Comparison of ENCODE assay signal across 24 cellular contexts in the genomic region with DNA sequence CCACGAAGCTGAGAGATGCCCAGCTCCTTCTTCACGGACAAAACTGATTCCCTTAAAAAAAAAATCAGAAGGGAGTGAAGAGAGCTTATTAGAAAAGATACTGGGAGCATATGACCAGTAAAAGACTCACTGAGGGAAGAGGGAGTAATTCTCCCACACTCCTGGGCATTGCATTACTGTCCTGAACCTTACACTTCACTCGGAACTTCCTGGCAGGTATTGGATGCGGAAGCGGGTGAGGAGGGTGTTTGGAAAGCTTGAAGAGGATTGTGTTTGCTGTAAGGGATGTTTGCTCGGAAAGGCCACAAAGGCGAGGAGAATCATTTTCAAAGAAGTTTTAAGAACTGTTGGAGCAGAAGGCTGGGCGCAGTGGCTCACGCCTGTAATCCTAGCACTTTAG. TPM values are rescaled to one million over a fixed set of nuclear protein-coding genes. Genes with fewer than 3 reads are reported as not detected.
DNase-seq lines count a peak whose midpoint lies in the region; ATAC-seq, FAIRE-seq and TF ChIP-seq lines count a peak whose summit lies in the region.
"Had no signal": no experiment of that assay in that cellular context is flagged by ENCODE, and none has a peak within 500 bp of the region (broad histone marks: within the 10 kb centered on the region; RNA-seq: fewer than 3 reads in every experiment).

No MANE protein-coding gene starts in this region.

- H3K36me3 Mint-ChIP-seq in natural killer cell, result no peaks in the 10 kb centered on the region
- H3K36me3 Mint-ChIP-seq: stimulated activated memory B cell treated with anti-CD40 and anti-IgM and Interleukin-4, amounts not matched to agents 10 μg/mL and 1 μg/mL and 100 μg/mL, for 72 hours had no signal

- TF ChIP-seq POLR2A in A549 (IDR thresholded peaks at IDR 0.05; ENCODE audit: low read length), result no peak

- H3K27me3 Mint-ChIP-seq in natural killer cell (ENCODE audit: low read depth in 2 of 2), result no peaks in the 10 kb centered on the region
- H3K27me3 Mint-ChIP-seq: activated CD4-positive, alpha-beta T cell treated with anti-CD3 and anti-CD28 coated beads, Interleukin-2, amount 10 ng/mL, durations not matched to agents 7 days and 5 days; stimulated activated memory B cell treated with anti-CD40 and anti-IgM and Interleukin-4, amounts not matched to agents 10 μg/mL and 1 μg/mL and 100 μg/mL, for 72 hours had no signal

- H3K9me3 Mint-ChIP-seq in natural killer cell, result no peaks in the 10 kb centered on the region
- H3K9me3 Mint-ChIP-seq: activated CD4-positive, alpha-beta T cell treated with anti-CD3 and anti-CD28 coated beads, Interleukin-2, amount 10 ng/mL, durations not matched to agents 7 days and 5 days; stimulated activated memory B cell treated with anti-CD40 and anti-IgM and Interleukin-4, amounts not matched to agents 10 μg/mL and 1 μg/mL and 100 μg/mL, for 72 hours had no signal

- H3K4me1 ChIP-seq in A549, result peaks cover 78% of the 10 kb centered on the region
- H3K4me1 ChIP-seq: sigmoid colon had no signal

- peak overlapping the region; percentile 77 for H3K4me2 ChIP-seq in A549

- TF ChIP-seq EP300 in A549 (IDR thresholded peaks at IDR 0.05), result no peak

- DNase-seq in A549 (ENCODE audit: low read depth in 1 of 2, low spot score in 1 of 2), result peak; percentile 23 to 39
- peak; percentile 48 for DNase-seq in NCI-H226
- DNase-seq in epithelial cell of prostate (ENCODE audit: low read depth, low spot score), result no peak
- DNase-seq in natural killer cell, result no peak
- no peak for DNase-seq in NCI-H1092 treated with DMSO at 0.1 percent for 48 hours (lab: John Stamatoyannopoulos, UW)
- no peak for DNase-seq in globus pallidus (ENCODE audit: low spot score)
- no peak for DNase-seq in OCI-M1 (lab: John Stamatoyannopoulos, UW)
- DNase-seq: activated CD4-positive, alpha-beta T cell treated with anti-CD3 and anti-CD28 coated beads, Interleukin-2, amount 10 ng/mL, durations not matched to agents 7 days and 5 days; activated naive CD4-positive, alpha-beta T cell treated with Interleukin-2 at 50 U/mL for 16 hours; activated T-cell treated with anti-CD3 and anti-CD28 coated beads for 4 hours; MG63; NCI-H1436; NCI-H526; SHP77; sigmoid colon; stimulated activated CD4-positive, alpha-beta T cell treated with anti-CD3 and anti-CD28 coated beads, Interleukin-1b, Interleukin-23, amount 100 ng/mL, for 48 hours; SW 1271 had no signal

- intact Hi-C loops in natural killer cell (cut with micrococcal nuclease), result no loop called here

- peak overlapping the region; percentile 55 for H3K4me3 ChIP-seq in A549
- H3K4me3 ChIP-seq: MG63, sigmoid colon, thoracic aorta had no signal

- no peak for TF ChIP-seq CTCF in A549 (IDR thresholded peaks at IDR 0.05)
- TF ChIP-seq CTCF in natural killer cell (IDR thresholded peaks at IDR 0.05), result no peak

- peaks cover 37 to 54% of the 10 kb centered on the region in 2 donors for H3K4me1 Mint-ChIP-seq in natural killer cell

- peak; percentile 23 to 44; a peak in 4 of 6 replicates for ATAC-seq in A549
- no peak for ATAC-seq in natural killer cell
- no peak for ATAC-seq in HG03280 (IDR thresholded peaks at IDR 0.05; ENCODE audit: unreplicated experiment)
- ATAC-seq: stimulated activated memory B cell treated with anti-CD40 and anti-IgM and Interleukin-4, amounts not matched to agents 10 μg/mL and 1 μg/mL and 100 μg/mL, for 72 hours had no signal

- no peak for FAIRE-seq in A549 (lab: Jason Lieb, UNC)
- FAIRE-seq: colon, endometrium had no signal

- 24% methylated on average over 9 of the region's 9 CpGs for WGBS in A549 (ENCODE audit: missing lambda C conversion rate)

- H3K4me3 Mint-ChIP-seq in natural killer cell, result peak overlapping the region; percentile 17
- H3K4me3 Mint-ChIP-seq: activated CD4-positive, alpha-beta T cell treated with anti-CD3 and anti-CD28 coated beads, Interleukin-2, amount 10 ng/mL, durations not matched to agents 7 days and 5 days; stimulated activated memory B cell treated with anti-CD40 and anti-IgM and Interleukin-4, amounts not matched to agents 10 μg/mL and 1 μg/mL and 100 μg/mL, for 72 hours had no signal

- H3K9me3 ChIP-seq in A549, result no peaks in the 10 kb centered on the region
- H3K9me3 ChIP-seq: MG63, sigmoid colon, thoracic aorta had no signal

- CTCF ChIA-PET in A549 (lab: Yijun Ruan, JAX), result interaction anchor here (0.8 to 1.8 kb wide), 6 partner anchors 8 to 187 kb away, joined by 3 to 6 read pairs (median 4); no protein-coding TSS in a partner anchor

- POLR2A ChIA-PET in A549 (lab: Yijun Ruan, JAX), result interaction anchor here (1.5 to 1.6 kb wide), 2 partner anchors 16 to 41 kb away, joined by 3 to 7 read pairs; a partner anchor contains a TSS

- TF ChIP-seq RAD21 in A549 (conservative IDR thresholded peaks at IDR 0.05 in 1 of 2, IDR thresholded peaks at IDR 0.05 in 1 of 2), result no peak

- H3K27ac ChIP-seq in A549 (peak overlapping the region; percentile 81 to 91), epithelial cell of prostate (peak overlapping the region; percentile 92)
- H3K27ac ChIP-seq: C4-2B, HL-60, sigmoid colon, thoracic aorta had no signal

- H3K27ac Mint-ChIP-seq in natural killer cell, result peak overlapping the region in 1 of 2 donors; percentile 93
- H3K27ac Mint-ChIP-seq: stimulated activated memory B cell treated with anti-CD40 and anti-IgM and Interleukin-4, amounts not matched to agents 10 μg/mL and 1 μg/mL and 100 μg/mL, for 72 hours had no signal

TF ChIP-seq in A549, 52 proteins besides CTCF, POLR2A, EP300 and RAD21:
- no peak for TF ChIP-seq RNF2 (IDR thresholded peaks at IDR 0.05; ENCODE audit: borderline replicate concordance, low read depth)
- TF ChIP-seq PHF8 (IDR thresholded peaks at IDR 0.05; ENCODE audit: borderline replicate concordance, low read depth), result no peak
- no peak for TF ChIP-seq FOXS1 (CRISPR knock-in tag; IDR thresholded peaks at IDR 0.05)
- no peak for TF ChIP-seq HDAC2 (IDR thresholded peaks at IDR 0.05)
- TF ChIP-seq CHD2 (IDR thresholded peaks at IDR 0.05; ENCODE audit: low read length, partially characterized antibody), result no peak
- no peak for TF ChIP-seq RCOR1 (IDR thresholded peaks at IDR 0.05; ENCODE audit: low read depth, low read length)
- no peak for TF ChIP-seq CBX2 (IDR thresholded peaks at IDR 0.05; ENCODE audit: borderline replicate concordance, low read depth)
- TF ChIP-seq JUN (IDR thresholded peaks at IDR 0.05), result no peak
- TF ChIP-seq BHLHE40 (IDR thresholded peaks at IDR 0.05; ENCODE audit: low read depth, low read length), result no peak
- TF ChIP-seq RARB (CRISPR knock-in tag; IDR thresholded peaks at IDR 0.05), result no peak
- no peak for TF ChIP-seq ZSCAN20 (CRISPR knock-in tag; IDR thresholded peaks at IDR 0.05)
- TF ChIP-seq, protein P1, sequence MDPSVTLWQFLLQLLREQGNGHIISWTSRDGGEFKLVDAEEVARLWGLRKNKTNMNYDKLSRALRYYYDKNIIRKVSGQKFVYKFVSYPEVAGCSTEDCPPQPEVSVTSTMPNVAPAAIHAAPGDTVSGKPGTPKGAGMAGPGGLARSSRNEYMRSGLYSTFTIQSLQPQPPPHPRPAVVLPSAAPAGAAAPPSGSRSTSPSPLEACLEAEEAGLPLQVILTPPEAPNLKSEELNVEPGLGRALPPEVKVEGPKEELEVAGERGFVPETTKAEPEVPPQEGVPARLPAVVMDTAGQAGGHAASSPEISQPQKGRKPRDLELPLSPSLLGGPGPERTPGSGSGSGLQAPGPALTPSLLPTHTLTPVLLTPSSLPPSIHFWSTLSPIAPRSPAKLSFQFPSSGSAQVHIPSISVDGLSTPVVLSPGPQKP (IDR thresholded peaks at IDR 0.05; ENCODE audit: low read depth, low read length), result no peak

RNA-seq across cellular contexts. Expression of a gene that starts 0.4 kb away (rescaled TPM):
- 28.5 and 32.8 TPM in 2 replicates for polyA plus RNA-seq in A549 (2011; rRNA removed)
- polyA plus RNA-seq in A549 (2012; cell fraction: cytosol; rRNA removed), result 11.2 and 12.7 TPM in 2 replicates
- 30.4 and 34.9 TPM in 2 replicates for polyA plus RNA-seq in A549 (2012; cell fraction: nucleus; rRNA removed)
- polyA plus RNA-seq in A549 (2017; fragmentation: RNase III; extraction: RNeasy Plus Mini Kit Qiagen cat#74134 plus additional on column Dnase treatment), result 24.0 to 33.2 TPM (median 32.5 TPM) in 3 replicates
- polyA minus RNA-seq in A549 (2011; rRNA and poly(A)+ RNA removed), result 25.6 and 29.2 TPM in 2 replicates
- total RNA-seq in natural killer cell, result under 1 TPM in 2 of 3 donors, not detected in 1; 0.50 to 0.82 TPM
- total RNA-seq: sigmoid colon had no signal

RNA-seq across cellular contexts. Expression of a gene that starts 40.5 kb away (rescaled TPM):
- 55.5 and 57.4 TPM in 2 replicates for polyA plus RNA-seq in A549 (2011; rRNA removed)
- 23.1 and 24.0 TPM in 2 replicates for polyA plus RNA-seq in A549 (2012; cell fraction: cytosol; rRNA removed)
- 21.6 and 44.3 TPM in 2 replicates for polyA plus RNA-seq in A549 (2012; cell fraction: nucleus; rRNA removed)
- 31.4 to 35.0 TPM (median 31.9 TPM) in 3 replicates for polyA plus RNA-seq in A549 (2017; fragmentation: RNase III; extraction: RNeasy Plus Mini Kit Qiagen cat#74134 plus additional on column Dnase treatment)
- polyA minus RNA-seq in A549 (2011; rRNA and poly(A)+ RNA removed), result 28.4 and 36.3 TPM in 2 replicates
- 100 to 1,000 TPM in 1 of 3 donors, 10 to 100 TPM in 2; 56.6 to 104 (median 67.1) TPM for total RNA-seq in natural killer cell

RNA-seq across cellular contexts. Expression of a gene that starts 57.8 kb away (rescaled TPM):
- polyA plus RNA-seq in A549 (2011; rRNA removed), result 17.3 and 21.6 TPM in 2 replicates
- 15.7 and 17.5 TPM in 2 replicates for polyA plus RNA-seq in A549 (2012; cell fraction: cytosol; rRNA removed)
- polyA plus RNA-seq in A549 (2012; cell fraction: nucleus; rRNA removed), result 24.5 and 28.5 TPM in 2 replicates
- polyA plus RNA-seq in A549 (2017; fragmentation: RNase III; extraction: RNeasy Plus Mini Kit Qiagen cat#74134 plus additional on column Dnase treatment), result 50.6 to 58.9 TPM (median 51.3 TPM) in 3 replicates
- 23.5 and 27.1 TPM in 2 replicates for polyA minus RNA-seq in A549 (2011; rRNA and poly(A)+ RNA removed)
- 10 to 100 TPM; 58.4 to 72.6 (median 69.5) TPM for total RNA-seq in natural killer cell

Comparison
In these comparisons a context has a peak if more than half of its experiments do, and no peak if none do; other contexts are left out.
1. ATAC-seq: peak in A549 (2 of 2); none in natural killer cell (0 of 3) and HG03280 (single experiment).
2. DNase-seq: peak in A549 (2 of 2) and NCI-H226 (single experiment); none in epithelial cell of prostate (single experiment), natural killer cell (single experiment), NCI-H1092 treated with DMSO at 0.1 percent for 48 hours (single experiment), globus pallidus (single experiment) and OCI-M1 (single experiment).